In the genomic region with DNA sequence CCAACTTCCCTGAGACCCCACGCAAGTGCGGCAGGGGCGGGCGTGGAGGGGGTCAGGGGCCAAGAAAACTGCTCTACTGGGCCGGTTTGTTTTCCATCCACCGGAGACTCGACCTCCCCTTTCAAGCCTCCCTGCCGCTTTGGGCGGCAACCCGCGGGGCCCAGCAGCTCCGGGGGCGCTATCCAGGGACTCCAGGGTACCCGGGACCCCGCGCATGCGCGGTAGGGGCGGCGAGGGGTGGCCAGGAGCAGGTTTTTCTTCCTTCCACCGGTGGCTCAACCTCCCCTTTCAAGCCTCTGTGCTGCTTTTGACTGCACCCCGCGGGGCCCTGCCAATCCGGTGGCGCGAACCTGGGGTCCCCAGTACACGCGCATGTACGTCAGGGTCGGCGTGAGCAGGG, we compare ENCODE assay signal across 31 cellular contexts.
A peak's percentile ranks its signal among the peaks of the same experiment; 100 is the strongest.
DNase-seq lines count a peak whose midpoint lies in the region; TF ChIP-seq lines count a peak whose summit lies in the region.
"Had no signal": no experiment of that assay in that cellular context is flagged by ENCODE, and none has a peak within 500 bp of the region (broad histone marks: within the 10 kb centered on the region; RNA-seq: fewer than 3 reads in every experiment).

No MANE protein-coding gene starts in this region.

- DNase-seq in BE2C (no peak), GM03348 (ENCODE audit: low spot score) (peak; percentile 29), NCI-H1105 treated with DMSO at 0.1 percent for 48 hours (lab: John Stamatoyannopoulos, UW) (peak; percentile 27), SK-MEL-5 (ENCODE audit: low read depth, low spot score) (peak; percentile 32), NCI-H2029 treated with DMSO at 0.1 percent for 48 hours (lab: John Stamatoyannopoulos, UW) (no peak), cerebellar cortex (ENCODE audit: low spot score) (no peak)
- no peak for DNase-seq in activated CD4-positive, CD25-positive, alpha-beta regulatory T cell (lab: John Stamatoyannopoulos, UW)
- DNase-seq: activated CD4-positive, alpha-beta T cell treated with anti-CD3 and anti-CD28 coated beads for 36 hours; activated CD8-positive, alpha-beta T cell treated with anti-CD3 and anti-CD28 coated beads, Interleukin-2, amount 10 ng/mL, durations not matched to agents 7 days and 5 days; CD4-positive, alpha-beta memory T cell; cortex of kidney; DMS153; effector memory CD8-positive, alpha-beta T cell; erythroblast; GOT3; head of caudate nucleus; Karpas-422; kidney; naive thymus-derived CD8-positive, alpha-beta T cell; NCI-H1694 treated with DMSO at 0.1 percent for 48 hours; NCI-H446 treated with DMSO at 0.1 percent for 48 hours; NK-92 treated with Interleukin-12 subunit alpha and Interleukin-12 subunit beta, amount 100 ng/mL, for 24 hours; nucleus accumbens; stimulated activated CD4-positive, alpha-beta T cell treated with anti-CD3 and anti-CD28 coated beads, Interleukin-15, amount 100 ng/mL, for 24 hours; stimulated activated naive CD4-positive, alpha-beta T cell; T-helper 17 cell; upper lobe of right lung had no signal

- H3K4me3 ChIP-seq in BE2C (ENCODE audit: low read depth, low read length), result peak overlapping the region; percentile 8; the same call in 1 of the 2 replicates
- H3K4me3 ChIP-seq: ascending aorta, cardiac muscle cell, SJSA1, suprapubic skin, upper lobe of right lung had no signal

- TF ChIP-seq CTCF in BE2C (IDR thresholded peaks at IDR 0.05; ENCODE audit: low read depth, low read length), result no peak

- peaks cover 6% of the 10 kb centered on the region for H3K27me3 ChIP-seq in BE2C
- H3K27me3 ChIP-seq: ascending aorta, cardiac muscle cell, SJSA1, suprapubic skin had no signal

- no peaks in the 10 kb centered on the region; the same call in 1 of the 2 replicates for H3K9me3 ChIP-seq in BE2C
- H3K9me3 ChIP-seq: upper lobe of right lung had no signal

- H3K4me1 ChIP-seq in BE2C, result no peaks in the 10 kb centered on the region
- H3K4me1 ChIP-seq: ascending aorta, SJSA1, suprapubic skin, upper lobe of right lung had no signal

- in situ Hi-C loops in SK-MEL-5 (cut with HindIII; ENCODE audit: low pct_unique_long_range_greater_than_20kb, low sequenced_read_pairs), result no loop called here

- no peaks in the 10 kb centered on the region for H3K36me3 ChIP-seq in BE2C
- H3K36me3 ChIP-seq: ascending aorta, cardiac muscle cell, SJSA1, suprapubic skin, upper lobe of right lung had no signal

Comparison
In these comparisons a context has a peak if more than half of its experiments do, and no peak if none do; other contexts are left out.
1. DNase-seq: peak in GM03348 (single experiment), NCI-H1105 treated with DMSO at 0.1 percent for 48 hours (single experiment) and SK-MEL-5 (single experiment); none in BE2C (single experiment), NCI-H2029 treated with DMSO at 0.1 percent for 48 hours (single experiment), cerebellar cortex (single experiment) and activated CD4-positive, CD25-positive, alpha-beta regulatory T cell (0 of 4).